In the genomic region with DNA sequence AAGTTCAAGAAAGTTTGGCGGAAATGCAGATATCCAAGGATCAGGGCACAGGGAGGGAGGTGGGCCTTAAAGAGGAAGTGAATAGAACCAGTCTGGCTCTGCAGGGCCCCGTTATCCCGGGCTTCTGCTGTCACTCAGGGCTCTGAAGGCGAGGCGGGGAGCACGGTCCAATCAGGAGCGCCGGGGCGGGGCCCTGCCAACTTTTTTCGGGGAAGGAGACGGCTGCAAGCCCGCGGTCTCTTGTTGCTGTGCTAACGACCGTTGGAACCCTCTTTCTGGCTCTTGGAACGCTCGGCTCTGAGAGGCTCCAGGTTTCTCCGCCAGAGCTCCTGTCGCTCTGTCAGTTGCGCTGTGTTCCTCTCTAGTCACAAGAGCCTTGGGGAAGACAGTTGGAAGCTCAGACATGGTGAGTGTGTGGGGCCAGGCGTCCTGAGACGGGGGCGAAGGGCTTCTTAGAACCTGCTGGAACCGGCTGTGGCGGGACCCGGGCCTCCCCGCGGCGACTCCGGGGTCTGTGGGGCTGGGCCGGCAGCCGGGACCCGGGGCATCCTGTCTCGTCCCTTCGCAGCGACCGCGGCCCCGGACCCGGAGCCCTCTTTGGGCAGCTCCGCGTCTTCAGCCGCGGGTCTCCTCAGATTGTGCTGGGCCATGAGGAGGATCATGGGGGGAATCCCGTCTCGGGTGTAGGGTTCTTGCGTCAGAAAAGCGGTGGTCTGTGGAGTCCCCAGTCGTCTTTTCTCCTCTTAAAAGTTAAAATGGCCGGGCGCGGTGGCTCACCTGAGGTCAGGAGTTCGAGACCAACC, we compare ENCODE assay signal across 8 cellular contexts. TPM values are rescaled to one million over a fixed set of nuclear protein-coding genes. Genes with fewer than 3 reads are reported as not detected.
DNase-seq lines count a peak whose midpoint lies in the region; ATAC-seq and TF ChIP-seq lines count a peak whose summit lies in the region.

No MANE protein-coding gene starts in this region.

- H3K79me1 ChIP-seq in mesenchymal stem cell (replicated peaks; ENCODE audit: low read length, poor library complexity, severe bottlenecking): no peaks in the 10 kb centered on the region

- H3K36me3 ChIP-seq in MM.1S (replicated peaks; ENCODE audit: insufficient read depth, low read length) (no peaks in the 10 kb centered on the region), endodermal cell (ENCODE audit: control insufficient read depth, insufficient read depth, low read length) (peaks cover 27% of the 10 kb centered on the region), mesenchymal stem cell (ENCODE audit: control insufficient read depth in 1 of 2, insufficient read depth in 2 of 2, low read depth in 1 of 2, low read length in 2 of 2) (no peaks in the 10 kb centered on the region)

- H3K79me2 ChIP-seq in MM.1S (ENCODE audit: low read length): no peaks in the 10 kb centered on the region

- no peak overlapping the region for H2AK5ac ChIP-seq in mesenchymal stem cell (ENCODE audit: low read length, severe bottlenecking)

- H3K9me3 Mint-ChIP-seq in activated CD8-positive, alpha-beta T cell treated with anti-CD3 and anti-CD28 coated beads for 36 hours: no peaks in the 10 kb centered on the region
- peaks cover 50% of the 10 kb centered on the region for H3K9me3 Mint-ChIP-seq in endodermal cell

- peaks cover 10% of the 10 kb centered on the region for H3K4me1 Mint-ChIP-seq in activated CD8-positive, alpha-beta T cell treated with anti-CD3 and anti-CD28 coated beads for 36 hours (ENCODE audit: low read depth)
- peaks cover 2% of the 10 kb centered on the region for H3K4me1 Mint-ChIP-seq in endodermal cell

- peak overlapping the region in 1 of 2 experiments; percentile 79 for H3K23ac ChIP-seq in mesenchymal stem cell (ENCODE audit: low read length in 2 of 2)

- H3K9ac ChIP-seq in MM.1S (ENCODE audit: low read length) (peak overlapping the region; percentile 35; the same call in 1 of the 2 replicates), endodermal cell (ENCODE audit: extremely low read depth, low read length, poor library complexity, severe bottlenecking) (peak overlapping the region; percentile 86), mesenchymal stem cell (ENCODE audit: low read length) (peak overlapping the region; percentile 93)

- H3K36me3 Mint-ChIP-seq in activated CD8-positive, alpha-beta T cell treated with anti-CD3 and anti-CD28 coated beads for 36 hours (ENCODE audit: low read depth): peaks cover 23% of the 10 kb centered on the region
- H3K36me3 Mint-ChIP-seq in endodermal cell (ENCODE audit: low read depth): peaks cover 28% of the 10 kb centered on the region

- peak overlapping the region; percentile 61 for H3K4me3 ChIP-seq in MM.1S (ENCODE audit: low read length)
- H3K4me3 ChIP-seq in endodermal cell (ENCODE audit: low read length): peak overlapping the region; percentile 85
- H3K4me3 ChIP-seq in mesenchymal stem cell (ENCODE audit: insufficient read depth in 1 of 2, low read depth in 1 of 2, low read length in 2 of 2): peak overlapping the region; percentile 66 to 86

- intact Hi-C loops in activated CD8-positive, alpha-beta T cell treated with anti-CD3 and anti-CD28 coated beads for 36 hours (cut with micrococcal nuclease): no loop called here

- H2AFZ ChIP-seq in MM.1S (ENCODE audit: low read length) (peak overlapping the region; percentile 57), mesenchymal stem cell (ENCODE audit: low read depth, low read length) (peak overlapping the region; percentile 92)

- peaks cover 6% of the 10 kb centered on the region for H3K27me3 Mint-ChIP-seq in activated CD8-positive, alpha-beta T cell treated with anti-CD3 and anti-CD28 coated beads for 36 hours
- H3K27me3 Mint-ChIP-seq in endodermal cell (ENCODE audit: insufficient read depth): peaks cover 2% of the 10 kb centered on the region

- H3F3A ChIP-seq in MM.1S (ENCODE audit: insufficient read depth, low read length): no peaks in the 10 kb centered on the region

- H3K9me3 ChIP-seq in MM.1S (replicated peaks; ENCODE audit: insufficient read depth, low read length) (no peaks in the 10 kb centered on the region), endodermal cell (ENCODE audit: control insufficient read depth, low read length) (peaks cover 42% of the 10 kb centered on the region), mesenchymal stem cell (ENCODE audit: control insufficient read depth, low read length) (peaks cover 3% of the 10 kb centered on the region)

- no peaks in the 10 kb centered on the region for H4K20me1 ChIP-seq in MM.1S (ENCODE audit: insufficient read depth, low read length)

- peak overlapping the region; percentile 83 for H3K4me3 Mint-ChIP-seq in activated CD8-positive, alpha-beta T cell treated with anti-CD3 and anti-CD28 coated beads for 36 hours
- peak overlapping the region; percentile 79 for H3K4me3 Mint-ChIP-seq in endodermal cell

- no peak overlapping the region for H3K4ac ChIP-seq in mesenchymal stem cell (ENCODE audit: low read depth in 1 of 2, low read length in 2 of 2)

- H3K27ac ChIP-seq in MM.1S (ENCODE audit: low read length) (peak overlapping the region; percentile 7; the same call in 1 of the 2 replicates), endodermal cell (ENCODE audit: low read depth, low read length) (peak overlapping the region; percentile 87), mesenchymal stem cell (ENCODE audit: low read length, poor library complexity, severe bottlenecking) (peak overlapping the region; percentile 62)

- ATAC-seq in GM18498 (IDR thresholded peaks at IDR 0.05; ENCODE audit: unreplicated experiment) (peak; percentile 65), HG03139 (IDR thresholded peaks at IDR 0.05; ENCODE audit: unreplicated experiment) (no peak)
- peak; percentile 92 for ATAC-seq in activated CD8-positive, alpha-beta T cell treated with anti-CD3 and anti-CD28 coated beads for 36 hours

- no peak overlapping the region for H4K8ac ChIP-seq in mesenchymal stem cell (ENCODE audit: low read length)

- H2BK12ac ChIP-seq in mesenchymal stem cell (ENCODE audit: low read length in 2 of 2): no peak overlapping the region

- H2BK5ac ChIP-seq in mesenchymal stem cell (ENCODE audit: low read depth, low read length, poor library complexity, severe bottlenecking): no peak overlapping the region

- peak overlapping the region; percentile 57; the same call in 1 of the 2 replicates for H3K4me2 ChIP-seq in MM.1S (ENCODE audit: low read depth, low read length)
- peak overlapping the region; percentile 85 for H3K4me2 ChIP-seq in mesenchymal stem cell (ENCODE audit: low read length, poor library complexity, severe bottlenecking)

- TF ChIP-seq CTCF in MM.1S (IDR thresholded peaks at IDR 0.05; ENCODE audit: low read length) (no peak), endodermal cell (conservative IDR thresholded peaks at IDR 0.05) (no peak)
- TF ChIP-seq CTCF in activated CD8-positive, alpha-beta T cell treated with anti-CD3 and anti-CD28 coated beads for 36 hours (IDR thresholded peaks at IDR 0.05): no peak

- H3K4me1 ChIP-seq in MM.1S (ENCODE audit: low read length) (no peaks in the 10 kb centered on the region), endodermal cell (ENCODE audit: control insufficient read depth, insufficient read depth, low read length) (no peaks in the 10 kb centered on the region), mesenchymal stem cell (ENCODE audit: control insufficient read depth, insufficient read depth, low read depth, low read length) (no peaks in the 10 kb centered on the region)

- POLR2A ChIA-PET in activated CD8-positive, alpha-beta T cell treated with anti-CD3 and anti-CD28 coated beads for 36 hours (lab: Charles Lee): interaction anchor here (0.9 to 2.2 kb wide), 4 partner anchors 15 to 62 kb away, joined by 4 to 11 read pairs (median 6); no protein-coding TSS in a partner anchor
- POLR2A ChIA-PET in HEK293T (lab: Yijun Ruan, JAX): no interaction called here

- H4K91ac ChIP-seq in mesenchymal stem cell (ENCODE audit: low read length): peak overlapping the region; percentile 50

- H3K9me2 ChIP-seq in MM.1S (replicated peaks; ENCODE audit: insufficient read depth, low read length): no peaks in the 10 kb centered on the region

- peak overlapping the region in 1 of 2 experiments; percentile 43 for H3K18ac ChIP-seq in mesenchymal stem cell (ENCODE audit: low read depth in 1 of 2, low read length in 2 of 2)

- no peak overlapping the region for H2BK15ac ChIP-seq in mesenchymal stem cell (ENCODE audit: low read depth, poor library complexity, severe bottlenecking)

- H3K27me3 ChIP-seq in MM.1S (replicated peaks; ENCODE audit: insufficient read depth, low read length) (no peaks in the 10 kb centered on the region), endodermal cell (ENCODE audit: control insufficient read depth, insufficient read depth, low read length, poor library complexity, severe bottlenecking) (no peaks in the 10 kb centered on the region), mesenchymal stem cell (ENCODE audit: control insufficient read depth in 1 of 2, insufficient read depth in 1 of 2, low read length in 2 of 2) (no peaks in the 10 kb centered on the region)

- H2BK120ac ChIP-seq in mesenchymal stem cell (ENCODE audit: low read depth, low read length): peak overlapping the region; percentile 49

- WGBS in endodermal cell (ENCODE audit: insufficient coverage in 1 of 2, insufficient read length in 1 of 2), 2 experiments: 2 to 3% methylated on average over 16 to 53 of the region's 53 CpGs
- WGBS in mesenchymal stem cell: 3% methylated on average over 48 of the region's 53 CpGs

- DNase-seq in MM.1S: peak; percentile 57
- peak; percentile 90 for DNase-seq in activated CD8-positive, alpha-beta T cell treated with anti-CD3 and anti-CD28 coated beads for 36 hours
- peak; percentile 97 for DNase-seq in endodermal cell
- peak; percentile 86 for DNase-seq in mesenchymal stem cell
- peak; percentile 9 to 35 (median 29) for DNase-seq in stimulated activated CD4-positive, alpha-beta T cell treated with anti-CD3 and anti-CD28 coated beads, TNF-alpha, amount 100 ng/mL, for 4 hours (ENCODE audit: low read depth in 3 of 3)
- DNase-seq in HEK293T (ENCODE audit: extremely low spot score): no peak

- CTCF ChIA-PET in activated CD8-positive, alpha-beta T cell treated with anti-CD3 and anti-CD28 coated beads for 36 hours (lab: Charles Lee): interaction anchor here (1.4 to 5.4 kb wide), 11 partner anchors 12 to 168 kb away, joined by 3 to 136 read pairs (median 11); a partner anchor contains a TSS
- CTCF ChIA-PET in HEK293T (lab: Yijun Ruan, JAX): no interaction called here

- peak overlapping the region in 1 of 2 experiments; percentile 3 for H3K14ac ChIP-seq in mesenchymal stem cell (ENCODE audit: low read length in 2 of 2)

- H3K27ac Mint-ChIP-seq in activated CD8-positive, alpha-beta T cell treated with anti-CD3 and anti-CD28 coated beads for 36 hours: peak overlapping the region; percentile 92
- peak overlapping the region; percentile 93 for H3K27ac Mint-ChIP-seq in endodermal cell

RNA-seq across cellular contexts. Expression of a gene that starts 27.7 kb away (rescaled TPM):
- 1 to 10 TPM; 2.6 to 3.8 TPM for total RNA-seq in activated CD8-positive, alpha-beta T cell treated with anti-CD3 and anti-CD28 coated beads for 36 hours
- 10 to 100 TPM; 10.3 to 17.9 TPM for total RNA-seq in endodermal cell
- polyA plus RNA-seq in endodermal cell (2013, experiment 1 of 2): 8.7 TPM
- polyA plus RNA-seq in endodermal cell (2013, experiment 2 of 2): 6.2 TPM
- polyA plus RNA-seq in mesenchymal stem cell (2013, experiment 1 of 2): 1.6 TPM
- polyA plus RNA-seq in mesenchymal stem cell (2013, experiment 2 of 2): 1.7 TPM

RNA-seq across cellular contexts. Expression of a gene that starts 39.5 kb away (rescaled TPM):
- 1 to 10 TPM in 1 of 2 experiments, under 1 TPM in 1; 0.65 to 1.0 TPM for total RNA-seq in activated CD8-positive, alpha-beta T cell treated with anti-CD3 and anti-CD28 coated beads for 36 hours
- total RNA-seq in endodermal cell: 1 to 10 TPM; 1.6 to 3.7 TPM
- polyA plus RNA-seq in endodermal cell (2013, experiment 1 of 2): 1.4 TPM
- polyA plus RNA-seq in endodermal cell (2013, experiment 2 of 2): 1.1 TPM
- polyA plus RNA-seq in mesenchymal stem cell (2013, experiment 1 of 2): 0.04 TPM
- polyA plus RNA-seq in mesenchymal stem cell (2013, experiment 2 of 2): 0.05 TPM

RNA-seq across cellular contexts. Expression of a gene that starts 47.9 kb away (rescaled TPM):
- 1 to 10 TPM; 2.0 to 3.0 TPM for total RNA-seq in activated CD8-positive, alpha-beta T cell treated with anti-CD3 and anti-CD28 coated beads for 36 hours
- 10 to 100 TPM; 10.2 to 10.6 TPM for total RNA-seq in endodermal cell
- 8.0 TPM for polyA plus RNA-seq in endodermal cell (2013, experiment 1 of 2)
- polyA plus RNA-seq in endodermal cell (2013, experiment 2 of 2): 6.6 TPM
- polyA plus RNA-seq in mesenchymal stem cell (2013, experiment 1 of 2): 3.8 TPM
- 3.7 TPM for polyA plus RNA-seq in mesenchymal stem cell (2013, experiment 2 of 2)

RNA-seq across cellular contexts. Expression of a gene that starts 56.8 kb away (rescaled TPM):
- total RNA-seq in activated CD8-positive, alpha-beta T cell treated with anti-CD3 and anti-CD28 coated beads for 36 hours: 1 to 10 TPM; 1.5 to 2.1 TPM
- total RNA-seq in endodermal cell: 1 to 10 TPM; 3.9 to 7.9 TPM
- polyA plus RNA-seq in endodermal cell (2013, experiment 1 of 2): 3.6 TPM
- polyA plus RNA-seq in endodermal cell (2013, experiment 2 of 2): 4.1 TPM
- polyA plus RNA-seq in mesenchymal stem cell (2013, experiment 1 of 2): 3.5 TPM
- 4.0 TPM for polyA plus RNA-seq in mesenchymal stem cell (2013, experiment 2 of 2)

Comparison
In these comparisons a context has a peak if more than half of its experiments do, and no peak if none do; other contexts are left out.
1. H3K27ac ChIP-seq: peak in every context shown above with its lines; median percentile 87 in endodermal cell; 62 in mesenchymal stem cell; 7 in MM.1S.
2. H3K9ac ChIP-seq: peak in every context shown above with its lines; median percentile 93 in mesenchymal stem cell; 86 in endodermal cell; 35 in MM.1S.